Comparison of ENCODE assay signal across 26 cellular contexts in the genomic region with DNA sequence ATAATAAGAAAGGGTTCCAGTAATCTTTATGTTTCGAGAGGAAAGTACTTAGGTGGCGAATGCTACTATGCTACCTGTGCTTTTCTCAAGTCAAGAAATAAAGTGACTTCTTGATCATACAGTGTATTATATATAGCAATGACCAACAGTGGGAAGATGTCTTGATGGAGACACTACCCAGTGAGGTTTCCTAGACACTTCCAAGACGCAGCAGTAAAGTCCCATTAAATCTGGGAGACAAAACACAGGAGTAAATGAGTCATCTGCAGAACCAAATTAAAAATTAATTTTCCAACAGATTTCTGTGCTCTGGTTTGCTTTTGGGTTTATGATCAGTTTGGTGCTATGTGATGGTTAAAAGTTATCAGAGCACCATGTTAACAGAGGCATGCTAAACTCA.
"Had no signal": no experiment of that assay in that cellular context is flagged by ENCODE, and none has a peak within 500 bp of the region (broad histone marks: within the 10 kb centered on the region; RNA-seq: fewer than 3 reads in every experiment).

No MANE protein-coding gene starts in this region.

- H3K9me3 Mint-ChIP-seq: dendritic cell treated with granulocyte-macrophage colony-stimulating factor and Interleukin-4, amounts not matched to agents 40 ng/mL and 50 ng/mL, for 4 days; effector memory CD8-positive, alpha-beta T cell; endodermal cell had no signal

- H3K27ac Mint-ChIP-seq: dendritic cell treated with granulocyte-macrophage colony-stimulating factor and Interleukin-4, amounts not matched to agents 40 ng/mL and 50 ng/mL, for 4 days; endodermal cell had no signal

- H3K27me3 ChIP-seq: colonic mucosa, dorsolateral prefrontal cortex, esophagus muscularis mucosa, esophagus squamous epithelium, foreskin keratinocyte, gastrocnemius medialis, gastroesophageal sphincter, heart left ventricle, heart right ventricle had no signal

- DNase-seq: colonic mucosa; cortex of kidney; dermis blood vessel endothelial cell; dorsolateral prefrontal cortex; effector CD4-positive, alpha-beta T cell; effector CD8-positive, alpha-beta T cell; effector memory CD4-positive, alpha-beta T cell; effector memory CD8-positive, alpha-beta T cell; endodermal cell; erythroblast; esophagus squamous epithelium; foreskin fibroblast; foreskin keratinocyte; foreskin melanocyte; gastrocnemius medialis; glutamatergic neuron; head of caudate nucleus; heart left ventricle; heart right ventricle had no signal

- ATAC-seq: effector memory CD8-positive, alpha-beta T cell; esophagus mucosa; foreskin keratinocyte; gastrocnemius medialis; gastroesophageal sphincter; heart left ventricle; heart right ventricle had no signal

- H3K27me3 Mint-ChIP-seq: dendritic cell treated with granulocyte-macrophage colony-stimulating factor and Interleukin-4, amounts not matched to agents 40 ng/mL and 50 ng/mL, for 4 days; effector memory CD8-positive, alpha-beta T cell had no signal

- H3K9me3 ChIP-seq: colonic mucosa, esophagus muscularis mucosa, esophagus squamous epithelium, gastrocnemius medialis, gastroesophageal sphincter, heart left ventricle, heart right ventricle had no signal

- H3K4me1 Mint-ChIP-seq: endodermal cell had no signal

- H3K27ac ChIP-seq: colonic mucosa, coronary artery, dorsolateral prefrontal cortex, epithelial cell of prostate, esophagus muscularis mucosa, esophagus squamous epithelium, foreskin keratinocyte, gastrocnemius medialis, gastroesophageal sphincter, heart left ventricle, heart right ventricle had no signal

- H3K4me3 ChIP-seq: colonic mucosa, coronary artery, dorsolateral prefrontal cortex, esophagus muscularis mucosa, esophagus squamous epithelium, gastrocnemius medialis, gastroesophageal sphincter, heart left ventricle, heart right ventricle had no signal

- H3K36me3 ChIP-seq: colonic mucosa, esophagus muscularis mucosa, esophagus squamous epithelium, gastrocnemius medialis, gastroesophageal sphincter, heart left ventricle, heart right ventricle had no signal

- FAIRE-seq: endothelial cell of umbilical vein had no signal

- H3K4me3 Mint-ChIP-seq: dendritic cell treated with granulocyte-macrophage colony-stimulating factor and Interleukin-4, amounts not matched to agents 40 ng/mL and 50 ng/mL, for 4 days; effector memory CD8-positive, alpha-beta T cell; endodermal cell had no signal

- H3K4me1 ChIP-seq: colonic mucosa, esophagus muscularis mucosa, esophagus squamous epithelium, foreskin keratinocyte, gastrocnemius medialis, gastroesophageal sphincter, heart right ventricle had no signal
